ENCODE assay signal across 8 cellular contexts in the genomic region with DNA sequence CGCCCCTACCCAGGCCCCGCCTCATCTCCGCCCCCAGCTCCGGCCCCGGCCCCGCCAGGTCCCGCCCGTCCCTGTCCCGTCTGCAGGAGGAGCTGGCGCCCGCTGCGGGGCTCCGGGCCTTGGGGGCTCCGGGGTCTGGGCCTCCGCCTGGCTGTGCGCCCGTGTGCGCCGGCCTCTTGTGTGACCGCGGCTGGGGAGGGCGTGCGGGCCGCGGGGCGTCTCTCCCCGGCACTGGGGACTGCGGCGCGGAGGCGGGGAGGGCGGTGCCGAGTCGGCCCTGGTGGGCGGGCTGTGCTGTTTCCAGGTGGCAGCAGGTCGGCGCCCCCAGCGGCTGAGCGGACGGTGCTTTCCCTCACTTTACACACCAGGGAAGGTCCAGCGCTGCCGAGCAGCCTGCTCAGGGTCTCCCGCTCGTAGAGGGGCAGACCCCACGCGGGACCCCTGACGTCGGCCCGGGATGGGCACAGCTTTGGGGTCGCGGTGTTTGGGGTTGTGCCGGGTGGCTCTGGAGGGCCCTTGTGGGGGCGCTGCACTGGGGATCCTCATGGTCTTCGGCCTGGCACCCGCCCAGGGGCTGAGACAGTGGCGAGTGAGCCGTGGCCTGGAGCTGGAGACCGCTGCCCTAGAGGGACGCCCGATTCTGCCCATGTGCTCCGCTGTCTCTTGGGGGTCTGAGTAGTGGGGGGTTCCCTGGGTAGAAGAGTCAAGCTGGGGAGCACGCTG. TPM values are rescaled to one million over a fixed set of nuclear protein-coding genes. Genes with fewer than 3 reads are reported as not detected.
DNase-seq lines count a peak whose midpoint lies in the region; ATAC-seq and TF ChIP-seq lines count a peak whose summit lies in the region.

No MANE protein-coding gene starts in this region.

- H3K27ac ChIP-seq in 22Rv1: peak overlapping the region; percentile 96

- peaks cover 45% of the 10 kb centered on the region for H3K36me3 Mint-ChIP-seq in brain

- peaks cover 4% of the 10 kb centered on the region for H3K27me3 Mint-ChIP-seq in brain

- H3K27ac Mint-ChIP-seq in brain: peak overlapping the region; percentile 88 to 97 (median 92)

- TF ChIP-seq CTCF in 22Rv1 (IDR thresholded peaks at IDR 0.05) (peak; percentile 85), brain (conservative IDR thresholded peaks at IDR 0.05) (peak; percentile 57 to 75)

- peak; percentile 43 for ATAC-seq in GM18508 (IDR thresholded peaks at IDR 0.05; ENCODE audit: insufficient read depth, unreplicated experiment)
- peak; percentile 66 for ATAC-seq in HG02973 (IDR thresholded peaks at IDR 0.05; ENCODE audit: unreplicated experiment)

- DNase-seq in NCI-H1930 (lab: John Stamatoyannopoulos, UW): peak; percentile 76 to 84
- DNase-seq in UCSD-AML1 (lab: John Stamatoyannopoulos, UW; ENCODE audit: unreplicated experiment): peak; percentile 89
- peak; percentile 94 for DNase-seq in iPS-NIHi7 (ENCODE audit: extremely low spot score)
- peak; percentile 73 to 86 for DNase-seq in stimulated activated CD4-positive, alpha-beta T cell treated with anti-CD3 and anti-CD28 coated beads, Interleukin-12 subunit alpha, Interleukin-12 subunit beta, amount 100 ng/mL, for 24 hours (ENCODE audit: low read depth in 2 of 2)

- peak overlapping the region; percentile 92 to 96 (median 95) for H3K4me3 Mint-ChIP-seq in brain

- H3K9me3 Mint-ChIP-seq in brain: peaks cover 3 to 20% (median 8%) of the 10 kb centered on the region in 5 experiments

- peaks cover 23% of the 10 kb centered on the region for H3K4me1 Mint-ChIP-seq in brain

RNA-seq across cellular contexts. Expression of gene ING5, which starts 0.7 kb away (rescaled TPM):
- 26.1 TPM for polyA plus RNA-seq in brain (ENCODE audit: insufficient read depth, low read depth, low replicate concordance)

RNA-seq across cellular contexts. Expression of gene DTYMK, which starts 16.0 kb away (rescaled TPM):
- polyA plus RNA-seq in brain (ENCODE audit: insufficient read depth, low read depth, low replicate concordance): 61.0 TPM

RNA-seq across cellular contexts. Expression of gene D2HGDH, which starts 31.9 kb away (rescaled TPM):
- polyA plus RNA-seq in brain (ENCODE audit: insufficient read depth, low read depth, low replicate concordance): 5.2 TPM

Comparison
In these comparisons a context has a peak if more than half of its experiments do, and no peak if none do; other contexts are left out.
1. Peak in every context shown above with its lines: DNase-seq, ATAC-seq and H3K27ac ChIP-seq.